In the genomic region with DNA sequence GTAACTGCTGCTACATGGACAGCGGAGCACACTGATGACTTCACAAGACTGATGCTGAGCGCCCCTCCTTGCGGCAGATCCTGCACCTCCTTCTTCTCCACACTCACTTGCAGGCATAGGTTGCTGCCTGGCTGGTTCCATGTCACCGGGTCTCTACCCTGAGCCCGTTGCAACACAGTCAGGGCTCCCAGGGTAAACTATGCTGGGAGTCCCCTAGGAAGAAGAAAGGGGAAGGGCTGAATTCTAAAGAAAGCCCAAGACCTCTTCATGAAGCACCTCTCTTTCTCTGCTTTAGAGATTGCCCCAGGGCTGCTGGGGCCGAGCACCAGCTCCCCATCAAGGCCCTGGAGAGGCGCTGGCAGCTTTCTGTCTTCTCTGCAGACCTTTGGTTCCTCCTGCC, we compare ENCODE assay signal across 22 cellular contexts.
DNase-seq lines count a peak whose midpoint lies in the region; ATAC-seq and TF ChIP-seq lines count a peak whose summit lies in the region.
"Had no signal": no experiment of that assay in that cellular context is flagged by ENCODE, and none has a peak within 500 bp of the region (broad histone marks: within the 10 kb centered on the region; RNA-seq: fewer than 3 reads in every experiment).

No MANE protein-coding gene starts in this region.

- POLR2A ChIA-PET in activated CD4-positive, alpha-beta memory T cell treated with anti-CD3 and anti-CD28 coated beads, Interleukin-2, amount 10 ng/mL, durations not matched to agents 7 days and 5 days (lab: Charles Lee): interaction anchor here (0.8 to 3.7 kb wide), 11 partner anchors 9 to 183 kb away, joined by 3 to 34 read pairs (median 8); a partner anchor contains a TSS

- H3K27me3 ChIP-seq in upper lobe of left lung: no peaks in the 10 kb centered on the region
- H3K27me3 ChIP-seq: ascending aorta, transverse colon had no signal

- no peaks in the 10 kb centered on the region for H3K9me3 Mint-ChIP-seq in activated naive CD8-positive, alpha-beta T cell (ENCODE audit: low read depth)
- H3K9me3 Mint-ChIP-seq in activated naive CD8-positive, alpha-beta T cell treated with anti-CD3 and anti-CD28 coated beads for 36 hours: peaks cover 3% of the 10 kb centered on the region
- peaks cover 7% of the 10 kb centered on the region for H3K9me3 Mint-ChIP-seq in activated CD4-positive, alpha-beta memory T cell treated with anti-CD3 and anti-CD28 coated beads, Interleukin-2, amount 10 ng/mL, durations not matched to agents 7 days and 5 days
- no peaks in the 10 kb centered on the region for H3K9me3 Mint-ChIP-seq in stimulated activated effector memory CD8-positive, alpha-beta T cell treated with anti-CD3 and anti-CD28 coated beads, Interleukin-12 subunit alpha, Interleukin-12 subunit beta, amount 100 ng/mL, for 72 hours
- H3K9me3 Mint-ChIP-seq: activated naive CD4-positive, alpha-beta T cell treated with anti-CD3 and anti-CD28 coated beads, Interleukin-2, amount 50 U/mL, for 24 hours had no signal

- TF ChIP-seq EP300 in upper lobe of left lung (IDR thresholded peaks at IDR 0.05): no peak

- no peak for TF ChIP-seq POLR2A in upper lobe of left lung (IDR thresholded peaks at IDR 0.05)

- DNase-seq in activated naive CD8-positive, alpha-beta T cell treated with anti-CD3 and anti-CD28 coated beads for 36 hours: no peak
- no peak for DNase-seq in GM12865 (ENCODE audit: low read depth)
- no peak for DNase-seq in activated CD4-positive, alpha-beta memory T cell treated with anti-CD3 and anti-CD28 coated beads, Interleukin-2, amount 10 ng/mL, durations not matched to agents 7 days and 5 days
- no peak for DNase-seq in stimulated activated effector memory CD8-positive, alpha-beta T cell treated with anti-CD3 and anti-CD28 coated beads, Interleukin-12 subunit alpha, Interleukin-12 subunit beta, amount 100 ng/mL, for 72 hours (ENCODE audit: low spot score in 2 of 2)
- DNase-seq in NCI-H510A (lab: John Stamatoyannopoulos, UW): no peak
- no peak for DNase-seq in upper lobe of left lung
- DNase-seq: dermis blood vessel endothelial cell; DMS153; GOT3; NCI-H1105; NCI-H1930; NCI-H69; nephron progenitor cell; right cardiac atrium; RPMI8226; stimulated activated CD4-positive, alpha-beta T cell treated with anti-CD3 and anti-CD28 coated beads, Interleukin-12 subunit alpha, Interleukin-12 subunit beta, amount 100 ng/mL, for 4 hours; transverse colon; WERI-Rb-1 had no signal

- peak overlapping the region; percentile 37 for H3K27ac Mint-ChIP-seq in activated naive CD8-positive, alpha-beta T cell
- no peak overlapping the region for H3K27ac Mint-ChIP-seq in activated naive CD8-positive, alpha-beta T cell treated with anti-CD3 and anti-CD28 coated beads for 36 hours
- peak overlapping the region; percentile 93 for H3K27ac Mint-ChIP-seq in activated CD4-positive, alpha-beta memory T cell treated with anti-CD3 and anti-CD28 coated beads, Interleukin-2, amount 10 ng/mL, durations not matched to agents 7 days and 5 days
- H3K27ac Mint-ChIP-seq in stimulated activated effector memory CD8-positive, alpha-beta T cell treated with anti-CD3 and anti-CD28 coated beads, Interleukin-12 subunit alpha, Interleukin-12 subunit beta, amount 100 ng/mL, for 72 hours: peak overlapping the region; percentile 77
- H3K27ac Mint-ChIP-seq: activated naive CD4-positive, alpha-beta T cell treated with anti-CD3 and anti-CD28 coated beads, Interleukin-2, amount 50 U/mL, for 24 hours; nephron progenitor cell had no signal

- no peaks in the 10 kb centered on the region for H3K36me3 Mint-ChIP-seq in activated naive CD8-positive, alpha-beta T cell
- peaks cover 2% of the 10 kb centered on the region for H3K36me3 Mint-ChIP-seq in activated naive CD8-positive, alpha-beta T cell treated with anti-CD3 and anti-CD28 coated beads for 36 hours
- peaks cover 13% of the 10 kb centered on the region for H3K36me3 Mint-ChIP-seq in activated CD4-positive, alpha-beta memory T cell treated with anti-CD3 and anti-CD28 coated beads, Interleukin-2, amount 10 ng/mL, durations not matched to agents 7 days and 5 days (ENCODE audit: low read depth)
- peaks cover 5% of the 10 kb centered on the region for H3K36me3 Mint-ChIP-seq in stimulated activated effector memory CD8-positive, alpha-beta T cell treated with anti-CD3 and anti-CD28 coated beads, Interleukin-12 subunit alpha, Interleukin-12 subunit beta, amount 100 ng/mL, for 72 hours
- H3K36me3 Mint-ChIP-seq: activated naive CD4-positive, alpha-beta T cell treated with anti-CD3 and anti-CD28 coated beads, Interleukin-2, amount 50 U/mL, for 24 hours had no signal

- CTCF ChIA-PET in activated CD4-positive, alpha-beta memory T cell treated with anti-CD3 and anti-CD28 coated beads, Interleukin-2, amount 10 ng/mL, durations not matched to agents 7 days and 5 days (lab: Charles Lee): interaction anchor here (0.6 to 1.6 kb wide), 3 partner anchors 9 to 40 kb away, joined by 3 to 6 read pairs (median 4); no protein-coding TSS in a partner anchor

- ATAC-seq in stimulated activated effector memory CD8-positive, alpha-beta T cell treated with anti-CD3 and anti-CD28 coated beads, Interleukin-12 subunit alpha, Interleukin-12 subunit beta, amount 100 ng/mL, for 72 hours: peak; percentile 1
- ATAC-seq in GM21619 (IDR thresholded peaks at IDR 0.05; ENCODE audit: unreplicated experiment) (no peak), upper lobe of left lung (ENCODE audit: low FRiP score in 2 of 2) (no peak)

- no peak overlapping the region for H3K27ac ChIP-seq in upper lobe of left lung
- H3K27ac ChIP-seq: ascending aorta, transverse colon, WERI-Rb-1 had no signal

- no peaks in the 10 kb centered on the region for H3K36me3 ChIP-seq in upper lobe of left lung
- H3K36me3 ChIP-seq: ascending aorta, transverse colon, WERI-Rb-1 had no signal

- no peaks in the 10 kb centered on the region for H3K27me3 Mint-ChIP-seq in activated naive CD8-positive, alpha-beta T cell
- peaks cover 4% of the 10 kb centered on the region for H3K27me3 Mint-ChIP-seq in activated naive CD8-positive, alpha-beta T cell treated with anti-CD3 and anti-CD28 coated beads for 36 hours
- H3K27me3 Mint-ChIP-seq in activated CD4-positive, alpha-beta memory T cell treated with anti-CD3 and anti-CD28 coated beads, Interleukin-2, amount 10 ng/mL, durations not matched to agents 7 days and 5 days: peaks cover 25% of the 10 kb centered on the region
- H3K27me3 Mint-ChIP-seq: activated naive CD4-positive, alpha-beta T cell treated with anti-CD3 and anti-CD28 coated beads, Interleukin-2, amount 50 U/mL, for 24 hours had no signal

- peak overlapping the region; percentile 53 for H3K4me3 ChIP-seq in GM12865 (ENCODE audit: low read depth, low read length)
- no peak overlapping the region for H3K4me3 ChIP-seq in upper lobe of left lung
- H3K4me3 ChIP-seq: ascending aorta had no signal

- no peak for TF ChIP-seq CTCF in GM12865 (IDR thresholded peaks at IDR 0.05; ENCODE audit: insufficient read depth, low read depth, low read length, missing control alignments)
- TF ChIP-seq CTCF in upper lobe of left lung (IDR thresholded peaks at IDR 0.05): no peak

- H3K4me1 ChIP-seq in upper lobe of left lung: no peaks in the 10 kb centered on the region
- H3K4me1 ChIP-seq: ascending aorta, transverse colon had no signal

- WGBS in upper lobe of left lung, 2 donors: 86 to 90% methylated on average over 7 of the region's 7 CpGs

- H3K9me3 ChIP-seq in upper lobe of left lung: peaks cover 0 to under 1% (median 0%) of the 10 kb centered on the region in 4 donors
- H3K9me3 ChIP-seq: ascending aorta, transverse colon had no signal

- peaks cover 8% of the 10 kb centered on the region for H3K4me1 Mint-ChIP-seq in activated naive CD8-positive, alpha-beta T cell (ENCODE audit: low read depth)
- H3K4me1 Mint-ChIP-seq in activated naive CD8-positive, alpha-beta T cell treated with anti-CD3 and anti-CD28 coated beads for 36 hours: peaks cover 6% of the 10 kb centered on the region
- H3K4me1 Mint-ChIP-seq in activated CD4-positive, alpha-beta memory T cell treated with anti-CD3 and anti-CD28 coated beads, Interleukin-2, amount 10 ng/mL, durations not matched to agents 7 days and 5 days: peaks cover 38% of the 10 kb centered on the region
- peaks cover 46% of the 10 kb centered on the region for H3K4me1 Mint-ChIP-seq in stimulated activated effector memory CD8-positive, alpha-beta T cell treated with anti-CD3 and anti-CD28 coated beads, Interleukin-12 subunit alpha, Interleukin-12 subunit beta, amount 100 ng/mL, for 72 hours
- H3K4me1 Mint-ChIP-seq: activated naive CD4-positive, alpha-beta T cell treated with anti-CD3 and anti-CD28 coated beads, Interleukin-2, amount 50 U/mL, for 24 hours had no signal

- H3K4me3 Mint-ChIP-seq in activated naive CD8-positive, alpha-beta T cell: peak overlapping the region; percentile 72
- no peak overlapping the region for H3K4me3 Mint-ChIP-seq in activated naive CD8-positive, alpha-beta T cell treated with anti-CD3 and anti-CD28 coated beads for 36 hours
- peak overlapping the region; percentile 84 for H3K4me3 Mint-ChIP-seq in activated CD4-positive, alpha-beta memory T cell treated with anti-CD3 and anti-CD28 coated beads, Interleukin-2, amount 10 ng/mL, durations not matched to agents 7 days and 5 days
- H3K4me3 Mint-ChIP-seq in stimulated activated effector memory CD8-positive, alpha-beta T cell treated with anti-CD3 and anti-CD28 coated beads, Interleukin-12 subunit alpha, Interleukin-12 subunit beta, amount 100 ng/mL, for 72 hours: peak overlapping the region; percentile 79
- H3K4me3 Mint-ChIP-seq: activated naive CD4-positive, alpha-beta T cell treated with anti-CD3 and anti-CD28 coated beads, Interleukin-2, amount 50 U/mL, for 24 hours; nephron progenitor cell had no signal
